1 cellular context compared by ENCODE assay signal in genomic region chr12:108119974-108120862, GRCh38.
TF ChIP-seq lines count a peak whose summit lies in the region.

No MANE protein-coding gene starts in this region.

TF ChIP-seq in GM23338, 12 proteins besides CTCF, POLR2A, EP300 and RAD21 (continued from another document):
- TF ChIP-seq, protein P1, sequence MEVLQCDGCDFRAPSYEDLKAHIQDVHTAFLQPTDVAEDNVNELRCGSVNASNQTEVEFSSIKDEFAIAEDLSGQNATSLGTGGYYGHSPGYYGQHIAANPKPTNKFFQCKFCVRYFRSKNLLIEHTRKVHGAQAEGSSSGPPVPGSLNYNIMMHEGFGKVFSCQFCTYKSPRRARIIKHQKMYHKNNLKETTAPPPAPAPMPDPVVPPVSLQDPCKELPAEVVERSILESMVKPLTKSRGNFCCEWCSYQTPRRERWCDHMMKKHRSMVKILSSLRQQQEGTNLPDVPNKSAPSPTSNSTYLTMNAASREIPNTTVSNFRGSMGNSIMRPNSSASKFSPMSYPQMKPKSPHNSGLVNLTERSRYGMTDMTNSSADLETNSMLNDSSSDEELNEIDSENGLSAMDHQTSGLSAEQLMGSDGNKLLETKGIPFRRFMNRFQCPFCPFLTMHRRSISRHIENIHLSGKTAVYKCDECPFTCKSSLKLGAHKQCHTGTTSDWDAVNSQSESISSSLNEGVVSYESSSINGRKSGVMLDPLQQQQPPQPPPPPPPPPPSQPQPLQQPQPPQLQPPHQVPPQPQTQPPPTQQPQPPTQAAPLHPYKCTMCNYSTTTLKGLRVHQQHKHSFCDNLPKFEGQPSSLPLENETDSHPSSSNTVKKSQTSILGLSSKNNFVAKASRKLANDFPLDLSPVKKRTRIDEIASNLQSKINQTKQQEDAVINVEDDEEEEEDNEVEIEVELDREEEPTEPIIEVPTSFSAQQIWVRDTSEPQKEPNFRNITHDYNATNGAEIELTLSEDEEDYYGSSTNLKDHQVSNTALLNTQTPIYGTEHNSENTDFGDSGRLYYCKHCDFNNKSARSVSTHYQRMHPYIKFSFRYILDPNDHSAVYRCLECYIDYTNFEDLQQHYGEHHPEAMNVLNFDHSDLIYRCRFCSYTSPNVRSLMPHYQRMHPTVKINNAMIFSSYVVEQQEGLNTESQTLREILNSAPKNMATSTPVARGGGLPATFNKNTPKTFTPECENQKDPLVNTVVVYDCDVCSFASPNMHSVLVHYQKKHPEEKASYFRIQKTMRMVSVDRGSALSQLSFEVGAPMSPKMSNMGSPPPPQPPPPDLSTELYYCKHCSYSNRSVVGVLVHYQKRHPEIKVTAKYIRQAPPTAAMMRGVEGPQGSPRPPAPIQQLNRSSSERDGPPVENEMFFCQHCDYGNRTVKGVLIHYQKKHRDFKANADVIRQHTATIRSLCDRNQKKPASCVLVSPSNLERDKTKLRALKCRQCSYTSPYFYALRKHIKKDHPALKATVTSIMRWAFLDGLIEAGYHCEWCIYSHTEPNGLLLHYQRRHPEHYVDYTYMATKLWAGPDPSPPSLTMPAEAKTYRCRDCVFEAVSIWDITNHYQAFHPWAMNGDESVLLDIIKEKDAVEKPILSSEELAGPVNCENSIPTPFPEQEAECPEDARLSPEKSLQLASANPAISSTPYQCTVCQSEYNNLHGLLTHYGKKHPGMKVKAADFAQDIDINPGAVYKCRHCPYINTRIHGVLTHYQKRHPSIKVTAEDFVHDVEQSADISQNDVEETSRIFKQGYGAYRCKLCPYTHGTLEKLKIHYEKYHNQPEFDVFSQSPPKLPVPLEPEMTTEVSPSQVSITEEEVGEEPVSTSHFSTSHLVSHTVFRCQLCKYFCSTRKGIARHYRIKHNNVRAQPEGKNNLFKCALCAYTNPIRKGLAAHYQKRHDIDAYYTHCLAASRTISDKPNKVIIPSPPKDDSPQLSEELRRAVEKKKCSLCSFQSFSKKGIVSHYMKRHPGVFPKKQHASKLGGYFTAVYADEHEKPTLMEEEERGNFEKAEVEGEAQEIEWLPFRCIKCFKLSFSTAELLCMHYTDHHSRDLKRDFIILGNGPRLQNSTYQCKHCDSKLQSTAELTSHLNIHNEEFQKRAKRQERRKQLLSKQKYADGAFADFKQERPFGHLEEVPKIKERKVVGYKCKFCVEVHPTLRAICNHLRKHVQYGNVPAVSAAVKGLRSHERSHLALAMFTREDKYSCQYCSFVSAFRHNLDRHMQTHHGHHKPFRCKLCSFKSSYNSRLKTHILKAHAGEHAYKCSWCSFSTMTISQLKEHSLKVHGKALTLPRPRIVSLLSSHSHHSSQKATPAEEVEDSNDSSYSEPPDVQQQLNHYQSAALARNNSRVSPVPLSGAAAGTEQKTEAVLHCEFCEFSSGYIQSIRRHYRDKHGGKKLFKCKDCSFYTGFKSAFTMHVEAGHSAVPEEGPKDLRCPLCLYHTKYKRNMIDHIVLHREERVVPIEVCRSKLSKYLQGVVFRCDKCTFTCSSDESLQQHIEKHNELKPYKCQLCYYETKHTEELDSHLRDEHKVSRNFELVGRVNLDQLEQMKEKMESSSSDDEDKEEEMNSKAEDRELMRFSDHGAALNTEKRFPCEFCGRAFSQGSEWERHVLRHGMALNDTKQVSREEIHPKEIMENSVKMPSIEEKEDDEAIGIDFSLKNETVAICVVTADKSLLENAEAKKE (CRISPR knock-in tag; IDR thresholded peaks at IDR 0.05) = no peak
- TF ChIP-seq, protein P2, sequence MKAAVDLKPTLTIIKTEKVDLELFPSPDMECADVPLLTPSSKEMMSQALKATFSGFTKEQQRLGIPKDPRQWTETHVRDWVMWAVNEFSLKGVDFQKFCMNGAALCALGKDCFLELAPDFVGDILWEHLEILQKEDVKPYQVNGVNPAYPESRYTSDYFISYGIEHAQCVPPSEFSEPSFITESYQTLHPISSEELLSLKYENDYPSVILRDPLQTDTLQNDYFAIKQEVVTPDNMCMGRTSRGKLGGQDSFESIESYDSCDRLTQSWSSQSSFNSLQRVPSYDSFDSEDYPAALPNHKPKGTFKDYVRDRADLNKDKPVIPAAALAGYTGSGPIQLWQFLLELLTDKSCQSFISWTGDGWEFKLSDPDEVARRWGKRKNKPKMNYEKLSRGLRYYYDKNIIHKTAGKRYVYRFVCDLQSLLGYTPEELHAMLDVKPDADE (IDR thresholded peaks at IDR 0.05) = no peak
- TF ChIP-seq EZH2 (IDR thresholded peaks at IDR 0.05; ENCODE audit: low read depth, unreplicated experiment) (no peak), ZNF331 (CRISPR knock-in tag; IDR thresholded peaks at IDR 0.05; ENCODE audit: low read depth) (no peak), NANOG (IDR thresholded peaks at IDR 0.05; ENCODE audit: borderline replicate concordance) (no peak), STAT1 (IDR thresholded peaks at IDR 0.05; ENCODE audit: unreplicated experiment) (no peak)
TF ChIP-seq in GM23338: peak in this region for 0.
